ENCODE assay signal across 21 cellular contexts in genomic region chr2:71362447-71362846, GRCh38. TPM values are rescaled to one million over a fixed set of nuclear protein-coding genes. Genes with fewer than 3 reads are reported as not detected.
A peak's percentile ranks its signal among the peaks of the same experiment; 100 is the strongest.
DNase-seq lines count a peak whose midpoint lies in the region; ATAC-seq and TF ChIP-seq lines count a peak whose summit lies in the region.
"Had no signal": no experiment of that assay in that cellular context is flagged by ENCODE, and none has a peak within 500 bp of the region (broad histone marks: within the 10 kb centered on the region; RNA-seq: fewer than 3 reads in every experiment).

No MANE protein-coding gene starts in this region.

- TF ChIP-seq CTCF in cardiac muscle cell (IDR thresholded peaks at IDR 0.05; ENCODE audit: low read depth, low read length) (no peak), nephron progenitor cell (IDR thresholded peaks at IDR 0.05) (no peak)

- H3K4me3 Mint-ChIP-seq in activated CD4-positive, alpha-beta T cell treated with anti-CD3 and anti-CD28 coated beads for 36 hours, result no peak overlapping the region
- no peak overlapping the region for H3K4me3 Mint-ChIP-seq in nephron progenitor cell
- H3K4me3 Mint-ChIP-seq: B cell; CD4-positive, CD25-positive, alpha-beta regulatory T cell; H9 had no signal

- POLR2A ChIA-PET in activated CD4-positive, alpha-beta T cell treated with anti-CD3 and anti-CD28 coated beads for 36 hours (lab: Charles Lee), result no interaction called here

- no peak for DNase-seq in activated CD4-positive, alpha-beta T cell treated with anti-CD3 and anti-CD28 coated beads for 36 hours
- DNase-seq in activated CD4-positive, alpha-beta T cell treated with anti-CD3 and anti-CD28 coated beads, Interleukin-2, amount 50 U/mL, for 4 hours, result no peak
- DNase-seq in cardiac muscle cell (ENCODE audit: low read depth in 1 of 2, low spot score in 1 of 2), result no peak
- no peak for DNase-seq in cardiac septum (ENCODE audit: low spot score)
- no peak for DNase-seq in nephron progenitor cell
- no peak for DNase-seq in EL
- no peak for DNase-seq in NCI-H187 (lab: John Stamatoyannopoulos, UW)
- no peak for DNase-seq in NCI-H1436 treated with DMSO at 0.1 percent for 48 hours (lab: John Stamatoyannopoulos, UW)
- DNase-seq: CD4-positive, CD25-positive, alpha-beta regulatory T cell; DMS53; H9; IMR-90; Kasumi-1; NCI-H1105 treated with DMSO at 0.1 percent for 48 hours; NCI-H187 treated with DMSO at 0.1 percent for 48 hours; NCI-H446; NCI-H69; NK-92 treated with Interleukin-12 subunit alpha and Interleukin-12 subunit beta, amount 100 ng/mL, for 24 hours; SHP77 had no signal

- intact Hi-C loops in activated CD4-positive, alpha-beta T cell treated with anti-CD3 and anti-CD28 coated beads for 36 hours (cut with DNase I, micrococcal nuclease), result no loop called here
- intact Hi-C loops in cardiac septum (cut with DNase I), result loop anchor here (10.0 kb wide), 1 partner anchor 72 kb away; no protein-coding TSS in a partner anchor

- H3K36me3 Mint-ChIP-seq in activated CD4-positive, alpha-beta T cell treated with anti-CD3 and anti-CD28 coated beads for 36 hours (ENCODE audit: low read depth), result peaks cover 50% of the 10 kb centered on the region
- peaks cover 74% of the 10 kb centered on the region for H3K36me3 Mint-ChIP-seq in nephron progenitor cell (ENCODE audit: low read depth)

- H3K27me3 Mint-ChIP-seq in activated CD4-positive, alpha-beta T cell treated with anti-CD3 and anti-CD28 coated beads for 36 hours, result no peaks in the 10 kb centered on the region
- H3K27me3 Mint-ChIP-seq in nephron progenitor cell (ENCODE audit: low read depth, poor library complexity), result no peaks in the 10 kb centered on the region
- H3K27me3 Mint-ChIP-seq: B cell; CD4-positive, CD25-positive, alpha-beta regulatory T cell had no signal

- no peaks in the 10 kb centered on the region for H3K9me3 Mint-ChIP-seq in activated CD4-positive, alpha-beta T cell treated with anti-CD3 and anti-CD28 coated beads for 36 hours (ENCODE audit: low read depth)
- no peaks in the 10 kb centered on the region for H3K9me3 Mint-ChIP-seq in nephron progenitor cell
- H3K9me3 Mint-ChIP-seq: H9 had no signal

- H3K27ac ChIP-seq in cardiac muscle cell, result peak overlapping the region; percentile 66
- H3K27ac ChIP-seq: 22Rv1 had no signal

- H3K9me3 ChIP-seq in cardiac muscle cell (ENCODE audit: low read depth), result no peaks in the 10 kb centered on the region

- H3K4me1 ChIP-seq in cardiac muscle cell (ENCODE audit: low read depth), result peaks cover 6% of the 10 kb centered on the region

- peaks cover 65% of the 10 kb centered on the region for H3K36me3 ChIP-seq in cardiac muscle cell

- CTCF ChIA-PET in activated CD4-positive, alpha-beta T cell treated with anti-CD3 and anti-CD28 coated beads for 36 hours (lab: Charles Lee), result interaction anchor here (0.5 kb wide), 1 partner anchor 21 kb away, joined by 3 read pairs; no protein-coding TSS in a partner anchor

- no peaks in the 10 kb centered on the region for H3K27me3 ChIP-seq in cardiac muscle cell

- peak overlapping the region; percentile 6 for H3K27ac Mint-ChIP-seq in activated CD4-positive, alpha-beta T cell treated with anti-CD3 and anti-CD28 coated beads for 36 hours
- peak overlapping the region; percentile 7 for H3K27ac Mint-ChIP-seq in nephron progenitor cell
- H3K27ac Mint-ChIP-seq: B cell had no signal

- no peak overlapping the region for H3K4me3 ChIP-seq in cardiac muscle cell

- H3K4me1 Mint-ChIP-seq in activated CD4-positive, alpha-beta T cell treated with anti-CD3 and anti-CD28 coated beads for 36 hours, result peaks cover 37% of the 10 kb centered on the region
- no peaks in the 10 kb centered on the region for H3K4me1 Mint-ChIP-seq in nephron progenitor cell
- H3K4me1 Mint-ChIP-seq: H9 had no signal

- no peak for ATAC-seq in activated CD4-positive, alpha-beta T cell treated with anti-CD3 and anti-CD28 coated beads for 36 hours

RNA-seq across cellular contexts. Expression of gene ZNF638, which starts 30.9 kb away (rescaled TPM):
- 10 to 100 TPM; 79.8 to 97.5 TPM for total RNA-seq in activated CD4-positive, alpha-beta T cell treated with anti-CD3 and anti-CD28 coated beads for 36 hours
- total RNA-seq in cardiac muscle cell (99.4 and 223 TPM in 2 replicates), cardiac septum (79.5 TPM)
- 70.5 and 111 TPM in 2 replicates for polyA plus RNA-seq in cardiac muscle cell
